In the genomic region with DNA sequence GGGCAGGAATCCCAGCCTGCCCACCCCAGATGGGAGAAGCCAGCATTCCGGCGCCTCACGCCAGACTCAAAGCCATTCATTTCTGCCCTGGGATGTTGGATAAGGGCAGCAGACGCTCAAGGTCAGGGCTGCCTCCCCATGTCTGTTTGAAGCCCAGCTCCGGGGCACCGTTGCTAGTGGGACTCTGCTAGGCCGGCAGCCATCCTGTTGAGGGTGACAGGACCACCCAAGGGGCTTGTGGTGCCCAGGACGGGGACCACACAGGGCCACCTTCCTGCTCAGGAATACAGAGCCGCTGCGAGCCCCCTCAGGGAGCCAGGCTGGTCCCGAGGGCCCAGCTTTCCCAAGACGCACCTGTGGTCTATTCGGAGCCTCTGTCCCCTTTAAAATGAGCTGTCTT, we compare ENCODE assay signal across 15 cellular contexts.
"Had no signal": no experiment of that assay in that cellular context is flagged by ENCODE, and none has a peak within 500 bp of the region (broad histone marks: within the 10 kb centered on the region; RNA-seq: fewer than 3 reads in every experiment).

No MANE protein-coding gene starts in this region.

- H3K36me3 ChIP-seq: ovary had no signal

- H3K27ac Mint-ChIP-seq: endodermal cell, nephron progenitor cell, type B pancreatic cell had no signal

- H3K4me1 ChIP-seq: gastrocnemius medialis, left lung, psoas muscle had no signal

- H3K27me3 ChIP-seq: dorsolateral prefrontal cortex, gastrocnemius medialis, hepatocyte, left lung, ovary, sigmoid colon, stomach, tibial artery had no signal

- H2AFZ ChIP-seq: hepatocyte had no signal

- H3K4me3 ChIP-seq: dorsolateral prefrontal cortex, gastrocnemius medialis, hepatocyte, left lung, ovary, psoas muscle, sigmoid colon, stomach, tibial artery had no signal

- H3K27ac ChIP-seq: dorsolateral prefrontal cortex, epithelial cell of prostate, gastrocnemius medialis, hepatocyte, left lung, psoas muscle, sigmoid colon, stomach, tibial artery had no signal

- DNase-seq: effector CD4-positive, alpha-beta T cell; endodermal cell; nephron progenitor cell; stomach had no signal

- H3K9me3 ChIP-seq: gastrocnemius medialis, left lung, ovary, psoas muscle, sigmoid colon, stomach, tibial artery had no signal

- H3K4me3 Mint-ChIP-seq: endodermal cell; nephron progenitor cell; stimulated activated effector memory CD8-positive, alpha-beta T cell treated with anti-CD3 and anti-CD28 coated beads, Interleukin-12 subunit alpha, Interleukin-12 subunit beta, amount 100 ng/mL, for 72 hours; type B pancreatic cell had no signal
